In the genomic region with DNA sequence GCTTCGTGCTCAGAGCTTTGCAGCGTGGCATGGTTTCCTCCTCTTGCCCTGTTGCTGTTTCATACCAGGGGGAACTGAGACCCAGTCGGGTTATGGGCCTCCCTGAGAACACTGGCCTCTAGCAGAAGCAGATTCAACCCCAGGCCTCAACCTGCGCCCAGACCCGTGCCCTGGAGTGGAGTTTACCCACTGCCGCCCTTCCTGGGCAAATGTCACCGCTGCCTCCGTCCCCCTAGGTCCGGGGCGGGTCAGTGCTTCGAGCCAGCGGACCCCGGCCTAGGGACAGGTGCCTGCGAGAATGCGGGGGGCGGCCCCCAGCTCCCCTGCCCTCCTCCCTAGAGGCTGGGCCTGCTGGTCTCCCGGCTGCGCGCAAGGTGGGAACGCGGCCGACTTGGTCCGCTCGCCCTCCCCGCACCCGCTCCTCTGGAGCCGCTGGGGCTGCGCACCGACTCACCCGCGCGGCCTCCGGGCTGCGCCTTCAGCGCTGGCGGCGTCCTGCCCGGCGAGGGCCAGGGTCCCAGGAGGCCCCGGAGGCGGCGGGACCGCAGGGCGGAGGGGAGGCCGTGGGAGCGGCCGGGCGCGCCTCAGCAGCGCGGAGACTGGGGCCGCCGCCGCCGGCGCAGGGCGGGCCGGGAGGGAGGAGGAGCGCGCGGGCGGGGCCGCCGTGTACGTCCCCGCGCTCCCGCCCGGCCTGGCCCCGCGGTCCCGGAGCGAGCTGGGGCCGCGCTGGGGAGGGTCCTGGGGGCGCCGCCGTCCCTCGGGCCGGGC, we compare ENCODE assay signal across 1 cellular context.
TF ChIP-seq lines count a peak whose summit lies in the region.

A gene with protein sequence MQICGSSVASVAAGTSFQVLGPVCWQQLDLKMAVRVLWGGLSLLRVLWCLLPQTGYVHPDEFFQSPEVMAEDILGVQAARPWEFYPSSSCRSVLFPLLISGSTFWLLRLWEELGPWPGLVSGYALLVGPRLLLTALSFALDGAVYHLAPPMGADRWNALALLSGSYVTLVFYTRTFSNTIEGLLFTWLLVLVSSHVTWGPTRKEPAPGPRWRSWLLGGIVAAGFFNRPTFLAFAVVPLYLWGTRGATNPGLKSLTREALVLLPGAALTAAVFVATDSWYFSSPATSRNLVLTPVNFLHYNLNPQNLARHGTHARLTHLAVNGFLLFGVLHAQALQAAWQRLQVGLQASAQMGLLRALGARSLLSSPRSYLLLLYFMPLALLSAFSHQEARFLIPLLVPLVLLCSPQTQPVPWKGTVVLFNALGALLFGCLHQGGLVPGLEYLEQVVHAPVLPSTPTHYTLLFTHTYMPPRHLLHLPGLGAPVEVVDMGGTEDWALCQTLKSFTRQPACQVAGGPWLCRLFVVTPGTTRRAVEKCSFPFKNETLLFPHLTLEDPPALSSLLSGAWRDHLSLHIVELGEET (minus strand): TSS at position 601 of the 768 bp plus-strand sequence. CDS start 16,802 bp downstream, outside the sequence.

TF ChIP-seq in K562, 482 proteins besides CTCF, POLR2A, EP300 and RAD21 (continued from another document):
- TF ChIP-seq, protein P1, sequence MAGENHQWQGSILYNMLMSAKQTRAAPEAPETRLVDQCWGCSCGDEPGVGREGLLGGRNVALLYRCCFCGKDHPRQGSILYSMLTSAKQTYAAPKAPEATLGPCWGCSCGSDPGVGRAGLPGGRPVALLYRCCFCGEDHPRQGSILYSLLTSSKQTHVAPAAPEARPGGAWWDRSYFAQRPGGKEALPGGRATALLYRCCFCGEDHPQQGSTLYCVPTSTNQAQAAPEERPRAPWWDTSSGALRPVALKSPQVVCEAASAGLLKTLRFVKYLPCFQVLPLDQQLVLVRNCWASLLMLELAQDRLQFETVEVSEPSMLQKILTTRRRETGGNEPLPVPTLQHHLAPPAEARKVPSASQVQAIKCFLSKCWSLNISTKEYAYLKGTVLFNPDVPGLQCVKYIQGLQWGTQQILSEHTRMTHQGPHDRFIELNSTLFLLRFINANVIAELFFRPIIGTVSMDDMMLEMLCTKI (IDR thresholded peaks at IDR 0.05; ENCODE audit: partially characterized antibody): no peak
- TF ChIP-seq, protein P2, sequence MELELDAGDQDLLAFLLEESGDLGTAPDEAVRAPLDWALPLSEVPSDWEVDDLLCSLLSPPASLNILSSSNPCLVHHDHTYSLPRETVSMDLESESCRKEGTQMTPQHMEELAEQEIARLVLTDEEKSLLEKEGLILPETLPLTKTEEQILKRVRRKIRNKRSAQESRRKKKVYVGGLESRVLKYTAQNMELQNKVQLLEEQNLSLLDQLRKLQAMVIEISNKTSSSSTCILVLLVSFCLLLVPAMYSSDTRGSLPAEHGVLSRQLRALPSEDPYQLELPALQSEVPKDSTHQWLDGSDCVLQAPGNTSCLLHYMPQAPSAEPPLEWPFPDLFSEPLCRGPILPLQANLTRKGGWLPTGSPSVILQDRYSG (tag; conservative IDR thresholded peaks at IDR 0.05; ENCODE audit: low read depth): no peak
- peak; percentile 48 for TF ChIP-seq POLR2G (IDR thresholded peaks at IDR 0.05; ENCODE audit: low read depth, low read length)
- peak; percentile 71; the same call in 1 of the 2 replicates for TF ChIP-seq PHF8 (IDR thresholded peaks at IDR 0.05; ENCODE audit: borderline replicate concordance, low read length)
- TF ChIP-seq, protein P3, sequence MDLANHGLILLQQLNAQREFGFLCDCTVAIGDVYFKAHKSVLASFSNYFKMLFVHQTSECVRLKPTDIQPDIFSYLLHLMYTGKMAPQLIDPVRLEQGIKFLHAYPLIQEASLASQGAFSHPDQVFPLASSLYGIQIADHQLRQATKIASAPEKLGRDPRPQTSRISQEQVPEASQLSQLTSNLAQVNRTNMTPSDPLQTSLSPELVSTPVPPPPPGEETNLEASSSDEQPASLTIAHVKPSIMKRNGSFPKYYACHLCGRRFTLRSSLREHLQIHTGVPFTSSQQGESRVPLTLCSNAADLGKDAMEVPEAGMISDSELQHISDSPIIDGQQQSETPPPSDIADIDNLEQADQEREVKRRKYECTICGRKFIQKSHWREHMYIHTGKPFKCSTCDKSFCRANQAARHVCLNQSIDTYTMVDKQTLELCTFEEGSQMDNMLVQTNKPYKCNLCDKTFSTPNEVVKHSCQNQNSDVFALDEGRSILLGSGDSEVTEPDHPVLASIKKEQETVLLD (IDR thresholded peaks at IDR 0.05): no peak
- no peak for TF ChIP-seq SIRT6 (IDR thresholded peaks at IDR 0.05; ENCODE audit: low read depth, low read length)
- TF ChIP-seq, protein P4, sequence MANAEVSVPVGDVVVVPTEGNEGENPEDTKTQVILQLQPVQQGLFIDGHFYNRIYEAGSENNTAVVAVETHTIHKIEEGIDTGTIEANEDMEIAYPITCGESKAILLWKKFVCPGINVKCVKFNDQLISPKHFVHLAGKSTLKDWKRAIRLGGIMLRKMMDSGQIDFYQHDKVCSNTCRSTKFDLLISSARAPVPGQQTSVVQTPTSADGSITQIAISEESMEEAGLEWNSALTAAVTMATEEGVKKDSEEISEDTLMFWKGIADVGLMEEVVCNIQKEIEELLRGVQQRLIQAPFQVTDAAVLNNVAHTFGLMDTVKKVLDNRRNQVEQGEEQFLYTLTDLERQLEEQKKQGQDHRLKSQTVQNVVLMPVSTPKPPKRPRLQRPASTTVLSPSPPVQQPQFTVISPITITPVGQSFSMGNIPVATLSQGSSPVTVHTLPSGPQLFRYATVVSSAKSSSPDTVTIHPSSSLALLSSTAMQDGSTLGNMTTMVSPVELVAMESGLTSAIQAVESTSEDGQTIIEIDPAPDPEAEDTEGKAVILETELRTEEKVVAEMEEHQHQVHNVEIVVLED (CRISPR knock-in tag; IDR thresholded peaks at IDR 0.05): peak; percentile 15; the same call in 1 of the 2 replicates
- TF ChIP-seq, protein P5, sequence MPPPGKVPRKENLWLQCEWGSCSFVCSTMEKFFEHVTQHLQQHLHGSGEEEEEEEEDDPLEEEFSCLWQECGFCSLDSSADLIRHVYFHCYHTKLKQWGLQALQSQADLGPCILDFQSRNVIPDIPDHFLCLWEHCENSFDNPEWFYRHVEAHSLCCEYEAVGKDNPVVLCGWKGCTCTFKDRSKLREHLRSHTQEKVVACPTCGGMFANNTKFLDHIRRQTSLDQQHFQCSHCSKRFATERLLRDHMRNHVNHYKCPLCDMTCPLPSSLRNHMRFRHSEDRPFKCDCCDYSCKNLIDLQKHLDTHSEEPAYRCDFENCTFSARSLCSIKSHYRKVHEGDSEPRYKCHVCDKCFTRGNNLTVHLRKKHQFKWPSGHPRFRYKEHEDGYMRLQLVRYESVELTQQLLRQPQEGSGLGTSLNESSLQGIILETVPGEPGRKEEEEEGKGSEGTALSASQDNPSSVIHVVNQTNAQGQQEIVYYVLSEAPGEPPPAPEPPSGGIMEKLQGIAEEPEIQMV (tag; conservative IDR thresholded peaks at IDR 0.05; ENCODE audit: low read depth): no peak
- peak; percentile 78 for TF ChIP-seq CXXC5 (CRISPR knock-in tag; IDR thresholded peaks at IDR 0.05)
- TF ChIP-seq L3MBTL2 (IDR thresholded peaks at IDR 0.05): peak; percentile 59
- TF ChIP-seq RB1 (IDR thresholded peaks at IDR 0.05; ENCODE audit: low read depth): peak; percentile 78
- no peak for TF ChIP-seq ZC3H8 (IDR thresholded peaks at IDR 0.05)
- TF ChIP-seq, protein P6, sequence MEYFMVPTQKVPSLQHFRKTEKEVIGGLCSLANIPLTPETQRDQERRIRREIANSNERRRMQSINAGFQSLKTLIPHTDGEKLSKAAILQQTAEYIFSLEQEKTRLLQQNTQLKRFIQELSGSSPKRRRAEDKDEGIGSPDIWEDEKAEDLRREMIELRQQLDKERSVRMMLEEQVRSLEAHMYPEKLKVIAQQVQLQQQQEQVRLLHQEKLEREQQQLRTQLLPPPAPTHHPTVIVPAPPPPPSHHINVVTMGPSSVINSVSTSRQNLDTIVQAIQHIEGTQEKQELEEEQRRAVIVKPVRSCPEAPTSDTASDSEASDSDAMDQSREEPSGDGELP (CRISPR knock-in tag; IDR thresholded peaks at IDR 0.05; ENCODE audit: borderline replicate concordance): 0 out of 2 replicates have a peak, but pooled peaks have one; percentile 13
- TF ChIP-seq DIDO1 (tag; IDR thresholded peaks at IDR 0.05; ENCODE audit: low read depth): no peak
- peak; percentile 56 to 73; a peak in 3 of 4 replicates for TF ChIP-seq NONO (IDR thresholded peaks at IDR 0.05; ENCODE audit: low read depth in 2 of 2, low read length in 1 of 2)
- peak; percentile 74 for TF ChIP-seq RBBP5 (IDR thresholded peaks at IDR 0.05; ENCODE audit: borderline replicate concordance, insufficient read depth, low read length, poor library complexity, severe bottlenecking)
- peak; percentile 83 for TF ChIP-seq ZFX (CRISPR knock-in tag; IDR thresholded peaks at IDR 0.05)
- TF ChIP-seq, protein P7, sequence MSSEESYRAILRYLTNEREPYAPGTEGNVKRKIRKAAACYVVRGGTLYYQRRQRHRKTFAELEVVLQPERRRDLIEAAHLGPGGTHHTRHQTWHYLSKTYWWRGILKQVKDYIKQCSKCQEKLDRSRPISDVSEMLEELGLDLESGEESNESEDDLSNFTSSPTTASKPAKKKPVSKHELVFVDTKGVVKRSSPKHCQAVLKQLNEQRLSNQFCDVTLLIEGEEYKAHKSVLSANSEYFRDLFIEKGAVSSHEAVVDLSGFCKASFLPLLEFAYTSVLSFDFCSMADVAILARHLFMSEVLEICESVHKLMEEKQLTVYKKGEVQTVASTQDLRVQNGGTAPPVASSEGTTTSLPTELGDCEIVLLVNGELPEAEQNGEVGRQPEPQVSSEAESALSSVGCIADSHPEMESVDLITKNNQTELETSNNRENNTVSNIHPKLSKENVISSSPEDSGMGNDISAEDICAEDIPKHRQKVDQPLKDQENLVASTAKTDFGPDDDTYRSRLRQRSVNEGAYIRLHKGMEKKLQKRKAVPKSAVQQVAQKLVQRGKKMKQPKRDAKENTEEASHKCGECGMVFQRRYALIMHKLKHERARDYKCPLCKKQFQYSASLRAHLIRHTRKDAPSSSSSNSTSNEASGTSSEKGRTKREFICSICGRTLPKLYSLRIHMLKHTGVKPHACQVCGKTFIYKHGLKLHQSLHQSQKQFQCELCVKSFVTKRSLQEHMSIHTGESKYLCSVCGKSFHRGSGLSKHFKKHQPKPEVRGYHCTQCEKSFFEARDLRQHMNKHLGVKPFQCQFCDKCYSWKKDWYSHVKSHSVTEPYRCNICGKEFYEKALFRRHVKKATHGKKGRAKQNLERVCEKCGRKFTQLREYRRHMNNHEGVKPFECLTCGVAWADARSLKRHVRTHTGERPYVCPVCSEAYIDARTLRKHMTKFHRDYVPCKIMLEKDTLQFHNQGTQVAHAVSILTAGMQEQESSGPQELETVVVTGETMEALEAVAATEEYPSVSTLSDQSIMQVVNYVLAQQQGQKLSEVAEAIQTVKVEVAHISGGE (CRISPR knock-in tag; IDR thresholded peaks at IDR 0.05): no peak
- TF ChIP-seq MAFG (tag; conservative IDR thresholded peaks at IDR 0.05): no peak
- no peak for TF ChIP-seq XRCC4 (IDR thresholded peaks at IDR 0.05; ENCODE audit: extremely low read depth, insufficient read depth, insufficient read length)
- TF ChIP-seq KDM5B (IDR thresholded peaks at IDR 0.05; ENCODE audit: insufficient replicate concordance, low read depth, low read length): peak; percentile 27
- TF ChIP-seq CEBPB (tag; IDR thresholded peaks at IDR 0.05): no peak
- TF ChIP-seq HNRNPLL (IDR thresholded peaks at IDR 0.05; ENCODE audit: low read depth, low read length, poor library complexity, severe bottlenecking): peak; percentile 79
- no peak for TF ChIP-seq TCF7L2 (IDR thresholded peaks at IDR 0.05; ENCODE audit: low read depth, low read length)
- TF ChIP-seq, protein P8, sequence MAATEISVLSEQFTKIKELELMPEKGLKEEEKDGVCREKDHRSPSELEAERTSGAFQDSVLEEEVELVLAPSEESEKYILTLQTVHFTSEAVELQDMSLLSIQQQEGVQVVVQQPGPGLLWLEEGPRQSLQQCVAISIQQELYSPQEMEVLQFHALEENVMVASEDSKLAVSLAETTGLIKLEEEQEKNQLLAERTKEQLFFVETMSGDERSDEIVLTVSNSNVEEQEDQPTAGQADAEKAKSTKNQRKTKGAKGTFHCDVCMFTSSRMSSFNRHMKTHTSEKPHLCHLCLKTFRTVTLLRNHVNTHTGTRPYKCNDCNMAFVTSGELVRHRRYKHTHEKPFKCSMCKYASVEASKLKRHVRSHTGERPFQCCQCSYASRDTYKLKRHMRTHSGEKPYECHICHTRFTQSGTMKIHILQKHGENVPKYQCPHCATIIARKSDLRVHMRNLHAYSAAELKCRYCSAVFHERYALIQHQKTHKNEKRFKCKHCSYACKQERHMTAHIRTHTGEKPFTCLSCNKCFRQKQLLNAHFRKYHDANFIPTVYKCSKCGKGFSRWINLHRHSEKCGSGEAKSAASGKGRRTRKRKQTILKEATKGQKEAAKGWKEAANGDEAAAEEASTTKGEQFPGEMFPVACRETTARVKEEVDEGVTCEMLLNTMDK (IDR thresholded peaks at IDR 0.05; ENCODE audit: borderline replicate concordance, insufficient read depth, low read depth, low read length, poor library complexity, severe bottlenecking): no peak
- peak; percentile 9; the same call in 1 of the 2 replicates for TF ChIP-seq RBFOX2 (IDR thresholded peaks at IDR 0.05; ENCODE audit: low read depth, low read length)
